In genomic region chr10:97401455-97401919, GRCh38 we compare ENCODE assay signal across 1 cellular context.
A peak's percentile ranks its signal among the peaks of the same experiment; 100 is the strongest.
TF ChIP-seq lines count a peak whose summit lies in the region.

No MANE protein-coding gene starts in this region.

TF ChIP-seq in HepG2, 621 proteins besides CTCF, POLR2A, EP300 and RAD21 (continued from another document):
- TF ChIP-seq LBX2 (CRISPR knock-in tag; IDR thresholded peaks at IDR 0.05; ENCODE audit: borderline replicate concordance) (no peak), ZNF234 (CRISPR knock-in tag; conservative IDR thresholded peaks at IDR 0.05) (no peak), MIER3 (CRISPR knock-in tag; IDR thresholded peaks at IDR 0.05; ENCODE audit: borderline replicate concordance) (no peak), ZZZ3 (CRISPR knock-in tag; IDR thresholded peaks at IDR 0.05; ENCODE audit: borderline replicate concordance) (0 out of 2 replicates have a peak, but pooled peaks have one; percentile 13), KDM3A (CRISPR knock-in tag; IDR thresholded peaks at IDR 0.05; ENCODE audit: low read depth) (no peak), ZNF562 (CRISPR knock-in tag; IDR thresholded peaks at IDR 0.05; ENCODE audit: borderline replicate concordance) (no peak), ZNF3 (CRISPR knock-in tag; IDR thresholded peaks at IDR 0.05) (no peak), NFAT5 (CRISPR knock-in tag; IDR thresholded peaks at IDR 0.05) (no peak), NR2C2 (CRISPR knock-in tag; IDR thresholded peaks at IDR 0.05; ENCODE audit: borderline replicate concordance) (0 out of 2 replicates have a peak, but pooled peaks have one; percentile 4), ZNF350 (CRISPR knock-in tag; IDR thresholded peaks at IDR 0.05; ENCODE audit: borderline replicate concordance, low read depth) (no peak), ZFP90 (CRISPR knock-in tag; IDR thresholded peaks at IDR 0.05; ENCODE audit: borderline replicate concordance) (no peak)
- TF ChIP-seq, protein P1, sequence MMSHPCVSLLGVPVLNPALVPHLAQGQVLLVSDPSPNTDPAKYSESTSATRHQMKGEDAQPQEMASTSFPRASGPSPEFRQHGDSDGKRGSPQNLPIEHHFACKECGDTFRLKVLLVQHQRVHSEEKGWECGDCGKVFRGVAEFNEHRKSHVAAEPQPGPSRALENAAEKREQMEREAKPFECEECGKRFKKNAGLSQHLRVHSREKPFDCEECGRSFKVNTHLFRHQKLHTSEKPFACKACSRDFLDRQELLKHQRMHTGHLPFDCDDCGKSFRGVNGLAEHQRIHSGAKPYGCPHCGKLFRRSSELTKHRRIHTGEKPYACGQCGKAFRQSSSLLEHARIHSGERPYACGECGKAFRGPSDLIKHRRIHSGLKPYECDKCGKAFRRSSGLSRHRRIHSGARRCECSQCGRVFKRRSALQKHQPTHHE (CRISPR knock-in tag; IDR thresholded peaks at IDR 0.05; ENCODE audit: borderline replicate concordance): no peak
- TF ChIP-seq, protein P2, sequence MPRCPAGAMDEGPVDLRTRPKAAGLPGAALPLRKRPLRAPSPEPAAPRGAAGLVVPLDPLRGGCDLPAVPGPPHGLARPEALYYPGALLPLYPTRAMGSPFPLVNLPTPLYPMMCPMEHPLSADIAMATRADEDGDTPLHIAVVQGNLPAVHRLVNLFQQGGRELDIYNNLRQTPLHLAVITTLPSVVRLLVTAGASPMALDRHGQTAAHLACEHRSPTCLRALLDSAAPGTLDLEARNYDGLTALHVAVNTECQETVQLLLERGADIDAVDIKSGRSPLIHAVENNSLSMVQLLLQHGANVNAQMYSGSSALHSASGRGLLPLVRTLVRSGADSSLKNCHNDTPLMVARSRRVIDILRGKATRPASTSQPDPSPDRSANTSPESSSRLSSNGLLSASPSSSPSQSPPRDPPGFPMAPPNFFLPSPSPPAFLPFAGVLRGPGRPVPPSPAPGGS (CRISPR knock-in tag; IDR thresholded peaks at IDR 0.05): no peak
